1 cellular context compared by ENCODE assay signal in the genomic region with DNA sequence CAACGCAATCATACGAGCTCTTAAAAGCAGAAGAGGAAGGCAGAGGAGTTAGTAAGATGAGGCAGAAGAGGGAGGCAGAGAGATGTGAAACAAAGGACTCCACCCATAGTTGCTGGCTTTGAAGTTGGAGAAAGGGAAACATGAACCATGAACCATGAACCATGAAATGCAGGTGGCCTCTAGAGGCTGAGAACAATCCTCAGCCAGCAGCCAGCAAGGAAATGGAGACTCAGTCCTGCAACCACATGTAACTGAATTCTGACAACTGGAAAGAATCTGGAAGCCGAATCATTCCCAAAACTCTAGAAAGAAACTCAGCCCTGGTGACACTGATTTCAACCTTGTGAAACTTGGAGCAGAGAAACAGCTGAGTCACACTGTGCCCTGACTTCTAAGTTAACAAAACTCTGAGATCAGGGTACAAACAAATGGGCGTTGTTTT.
TF ChIP-seq lines count a peak whose summit lies in the region.

No MANE protein-coding gene starts in this region.

TF ChIP-seq in GM12878, 131 proteins besides CTCF, POLR2A, EP300 and RAD21 (continued from another document):
- TF ChIP-seq HCFC1 (IDR thresholded peaks at IDR 0.05; ENCODE audit: low read length), result no peak
- no peak for TF ChIP-seq FOXK2 (IDR thresholded peaks at IDR 0.05)
- TF ChIP-seq, protein P1, sequence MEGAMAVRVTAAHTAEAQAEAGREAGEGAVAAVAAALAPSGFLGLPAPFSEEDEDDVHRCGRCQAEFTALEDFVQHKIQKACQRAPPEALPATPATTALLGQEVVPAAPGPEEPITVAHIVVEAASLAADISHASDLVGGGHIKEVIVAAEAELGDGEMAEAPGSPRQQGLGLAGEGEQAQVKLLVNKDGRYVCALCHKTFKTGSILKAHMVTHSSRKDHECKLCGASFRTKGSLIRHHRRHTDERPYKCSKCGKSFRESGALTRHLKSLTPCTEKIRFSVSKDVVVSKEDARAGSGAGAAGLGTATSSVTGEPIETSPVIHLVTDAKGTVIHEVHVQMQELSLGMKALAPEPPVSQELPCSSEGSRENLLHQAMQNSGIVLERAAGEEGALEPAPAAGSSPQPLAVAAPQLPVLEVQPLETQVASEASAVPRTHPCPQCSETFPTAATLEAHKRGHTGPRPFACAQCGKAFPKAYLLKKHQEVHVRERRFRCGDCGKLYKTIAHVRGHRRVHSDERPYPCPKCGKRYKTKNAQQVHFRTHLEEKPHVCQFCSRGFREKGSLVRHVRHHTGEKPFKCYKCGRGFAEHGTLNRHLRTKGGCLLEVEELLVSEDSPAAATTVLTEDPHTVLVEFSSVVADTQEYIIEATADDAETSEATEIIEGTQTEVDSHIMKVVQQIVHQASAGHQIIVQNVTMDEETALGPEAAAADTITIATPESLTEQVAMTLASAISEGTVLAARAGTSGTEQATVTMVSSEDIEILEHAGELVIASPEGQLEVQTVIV (IDR thresholded peaks at IDR 0.05; ENCODE audit: borderline replicate concordance, partially characterized antibody), result no peak
- TF ChIP-seq POLR2AphosphoS2 (IDR thresholded peaks at IDR 0.05; ENCODE audit: low read depth, low read length), result no peak
- TF ChIP-seq CBX5 (IDR thresholded peaks at IDR 0.05; ENCODE audit: low read depth), result 0 out of 2 replicates have a peak, but pooled peaks have one; percentile 50
- no peak for TF ChIP-seq ZZZ3 (IDR thresholded peaks at IDR 0.05; ENCODE audit: control insufficient read depth, insufficient read length, low read depth)
- no peak for TF ChIP-seq MYB (IDR thresholded peaks at IDR 0.05; ENCODE audit: borderline replicate concordance, low read depth, low read length)
- no peak for TF ChIP-seq CBX3 (IDR thresholded peaks at IDR 0.05; ENCODE audit: borderline replicate concordance, low read depth)
- no peak for TF ChIP-seq EZH2 (IDR thresholded peaks at IDR 0.05; ENCODE audit: borderline replicate concordance, control insufficient read depth, low read depth, low read length)
- TF ChIP-seq CHD4 (IDR thresholded peaks at IDR 0.05), result no peak
- TF ChIP-seq HDAC6 (IDR thresholded peaks at IDR 0.05; ENCODE audit: unreplicated experiment), result no peak
- peak; percentile 82 to 86 for TF ChIP-seq IKZF2 (IDR thresholded peaks at IDR 0.05)
- TF ChIP-seq PML (IDR thresholded peaks at IDR 0.05; ENCODE audit: low read length), result 0 out of 2 replicates have a peak, but pooled peaks have one; percentile 53
- no peak for TF ChIP-seq IRF4 (IDR thresholded peaks at IDR 0.05; ENCODE audit: low read depth, low read length)
- no peak for TF ChIP-seq RCOR1 (conservative IDR thresholded peaks at IDR 0.05; ENCODE audit: low read depth, low read length)
- TF ChIP-seq STAT3 (IDR thresholded peaks at IDR 0.05; ENCODE audit: low read depth, low read length), result no peak
- TF ChIP-seq ZBED1 (IDR thresholded peaks at IDR 0.05; ENCODE audit: borderline replicate concordance), result 0 out of 2 replicates have a peak, but pooled peaks have one; percentile 19
- TF ChIP-seq NFYA (IDR thresholded peaks at IDR 0.05; ENCODE audit: borderline replicate concordance, low read depth, low read length), result no peak
- TF ChIP-seq, protein P2, sequence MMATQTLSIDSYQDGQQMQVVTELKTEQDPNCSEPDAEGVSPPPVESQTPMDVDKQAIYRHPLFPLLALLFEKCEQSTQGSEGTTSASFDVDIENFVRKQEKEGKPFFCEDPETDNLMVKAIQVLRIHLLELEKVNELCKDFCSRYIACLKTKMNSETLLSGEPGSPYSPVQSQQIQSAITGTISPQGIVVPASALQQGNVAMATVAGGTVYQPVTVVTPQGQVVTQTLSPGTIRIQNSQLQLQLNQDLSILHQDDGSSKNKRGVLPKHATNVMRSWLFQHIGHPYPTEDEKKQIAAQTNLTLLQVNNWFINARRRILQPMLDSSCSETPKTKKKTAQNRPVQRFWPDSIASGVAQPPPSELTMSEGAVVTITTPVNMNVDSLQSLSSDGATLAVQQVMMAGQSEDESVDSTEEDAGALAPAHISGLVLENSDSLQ (IDR thresholded peaks at IDR 0.05), result no peak
- TF ChIP-seq, protein P3, sequence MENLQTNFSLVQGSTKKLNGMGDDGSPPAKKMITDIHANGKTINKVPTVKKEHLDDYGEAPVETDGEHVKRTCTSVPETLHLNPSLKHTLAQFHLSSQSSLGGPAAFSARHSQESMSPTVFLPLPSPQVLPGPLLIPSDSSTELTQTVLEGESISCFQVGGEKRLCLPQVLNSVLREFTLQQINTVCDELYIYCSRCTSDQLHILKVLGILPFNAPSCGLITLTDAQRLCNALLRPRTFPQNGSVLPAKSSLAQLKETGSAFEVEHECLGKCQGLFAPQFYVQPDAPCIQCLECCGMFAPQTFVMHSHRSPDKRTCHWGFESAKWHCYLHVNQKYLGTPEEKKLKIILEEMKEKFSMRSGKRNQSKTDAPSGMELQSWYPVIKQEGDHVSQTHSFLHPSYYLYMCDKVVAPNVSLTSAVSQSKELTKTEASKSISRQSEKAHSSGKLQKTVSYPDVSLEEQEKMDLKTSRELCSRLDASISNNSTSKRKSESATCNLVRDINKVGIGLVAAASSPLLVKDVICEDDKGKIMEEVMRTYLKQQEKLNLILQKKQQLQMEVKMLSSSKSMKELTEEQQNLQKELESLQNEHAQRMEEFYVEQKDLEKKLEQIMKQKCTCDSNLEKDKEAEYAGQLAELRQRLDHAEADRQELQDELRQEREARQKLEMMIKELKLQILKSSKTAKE (IDR thresholded peaks at IDR 0.05; ENCODE audit: low read depth, poor library complexity, severe bottlenecking), result peak; percentile 43
- TF ChIP-seq TCF3 (IDR thresholded peaks at IDR 0.05; ENCODE audit: borderline replicate concordance, insufficient read depth, low read depth, low read length), result 0 out of 2 replicates have a peak, but pooled peaks have one; percentile 32
- no peak for TF ChIP-seq ZNF207 (IDR thresholded peaks at IDR 0.05; ENCODE audit: borderline replicate concordance)
- no peak for TF ChIP-seq SIN3A (IDR thresholded peaks at IDR 0.05; ENCODE audit: low read depth, low read length)
- no peak for TF ChIP-seq MYC (IDR thresholded peaks at IDR 0.05; ENCODE audit: insufficient read depth, insufficient read length, insufficient replicate concordance, low read length, severe bottlenecking)
